18 cellular contexts compared by ENCODE assay signal in the genomic region with DNA sequence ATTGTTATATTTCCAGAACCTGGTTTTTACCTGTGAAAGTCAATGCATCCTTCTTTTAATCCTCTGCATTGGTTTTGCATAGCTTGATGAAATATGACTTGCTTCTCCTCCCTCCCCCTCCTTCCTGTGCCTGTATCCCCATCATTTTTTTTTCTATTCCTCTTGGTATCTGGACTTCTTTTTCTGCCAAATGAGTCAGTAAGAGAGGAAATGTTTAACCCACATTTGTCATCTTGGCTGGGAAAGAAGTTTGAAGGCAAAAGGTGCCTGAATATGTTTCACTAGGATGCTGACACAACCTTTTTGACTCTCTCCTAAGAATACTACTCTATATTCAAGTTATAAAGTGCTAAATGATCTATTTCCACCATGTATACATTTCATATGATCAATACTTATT. TPM values are rescaled to one million over a fixed set of nuclear protein-coding genes. Genes with fewer than 3 reads are reported as not detected.
DNase-seq lines count a peak whose midpoint lies in the region; ATAC-seq and TF ChIP-seq lines count a peak whose summit lies in the region.
"Had no signal": no experiment of that assay in that cellular context is flagged by ENCODE, and none has a peak within 500 bp of the region (broad histone marks: within the 10 kb centered on the region; RNA-seq: fewer than 3 reads in every experiment).

No MANE protein-coding gene starts in this region.

- H3K36me3 ChIP-seq in left lung (no peaks in the 10 kb centered on the region), esophagus muscularis mucosa (no peaks in the 10 kb centered on the region)
- H3K36me3 ChIP-seq: stomach had no signal

- CTCF ChIA-PET in WTC11 (lab: Charles Lee): no interaction called here

- H3K4me3 Mint-ChIP-seq in WTC11: no peak overlapping the region
- H3K4me3 Mint-ChIP-seq: activated naive CD8-positive, alpha-beta T cell treated with anti-CD3 and anti-CD28 coated beads, Interleukin-2, amount 50 U/mL, for 24 hours; activated T-cell treated with anti-CD3 and anti-CD28 coated beads, Interleukin-2, amount 50 U/mL, for 24 hours; H9; T-helper 1 cell treated with Interleukin-12 subunit alpha and Interleukin-12 subunit beta and Interleukin-4 antibody, amounts not matched to agents 30 μg/mL and 1 μg/mL, for 36 hours had no signal

- ATAC-seq in left lung (no peak), WTC11 (no peak)
- ATAC-seq: activated naive CD8-positive, alpha-beta T cell treated with anti-CD3 and anti-CD28 coated beads, Interleukin-2, amount 50 U/mL, for 24 hours had no signal

- H3K9me3 ChIP-seq in left lung (no peaks in the 10 kb centered on the region), esophagus muscularis mucosa (no peaks in the 10 kb centered on the region)
- H3K9me3 ChIP-seq: stomach had no signal

- no peaks in the 10 kb centered on the region for H3K9me3 Mint-ChIP-seq in WTC11
- H3K9me3 Mint-ChIP-seq: activated naive CD8-positive, alpha-beta T cell treated with anti-CD3 and anti-CD28 coated beads, Interleukin-2, amount 50 U/mL, for 24 hours; activated T-cell treated with anti-CD3 and anti-CD28 coated beads, Interleukin-2, amount 50 U/mL, for 24 hours; H9; T-helper 1 cell treated with Interleukin-12 subunit alpha and Interleukin-12 subunit beta and Interleukin-4 antibody, amounts not matched to agents 30 μg/mL and 1 μg/mL, for 36 hours had no signal

- H3K4me3 ChIP-seq in AG09309 (ENCODE audit: control insufficient read depth, low read depth, low read length): no peak overlapping the region
- no peak overlapping the region for H3K4me3 ChIP-seq in choroid plexus epithelial cell (ENCODE audit: low read depth, low read length)
- no peak overlapping the region for H3K4me3 ChIP-seq in left lung
- no peak overlapping the region for H3K4me3 ChIP-seq in esophagus muscularis mucosa
- H3K4me3 ChIP-seq: stomach had no signal

- intact Hi-C loops in left lung (cut with DNase I): no loop called here
- intact Hi-C loops in esophagus muscularis mucosa (cut with DNase I): no loop called here

- no peak for TF ChIP-seq CTCF in AG09309 (IDR thresholded peaks at IDR 0.05; ENCODE audit: control insufficient read depth, insufficient read depth, low read depth, low read length, missing control alignments)
- no peak for TF ChIP-seq CTCF in choroid plexus epithelial cell (conservative IDR thresholded peaks at IDR 0.05; ENCODE audit: low read depth, low read length)
- TF ChIP-seq CTCF in left lung (IDR thresholded peaks at IDR 0.05): no peak
- no peak for TF ChIP-seq CTCF in WTC11 (IDR thresholded peaks at IDR 0.05)
- no peak for TF ChIP-seq CTCF in esophagus muscularis mucosa (IDR thresholded peaks at IDR 0.05)

- H3K4me1 ChIP-seq in left lung (peaks cover 0 to 2% of the 10 kb centered on the region in 2 donors), esophagus muscularis mucosa (no peaks in the 10 kb centered on the region)

- H3K27me3 Mint-ChIP-seq in WTC11 (ENCODE audit: low read depth): no peaks in the 10 kb centered on the region

- no peak for TF ChIP-seq POLR2A in esophagus muscularis mucosa (IDR thresholded peaks at IDR 0.05; ENCODE audit: low read depth)

- no peaks in the 10 kb centered on the region for H3K36me3 Mint-ChIP-seq in WTC11

- TF ChIP-seq EP300 in esophagus muscularis mucosa (IDR thresholded peaks at IDR 0.05): no peak

- POLR2A ChIA-PET in WTC11 (lab: Charles Lee): interaction anchor here (0.6 kb wide), 1 partner anchor 22 kb away, joined by 3 read pairs; no protein-coding TSS in a partner anchor

- DNase-seq in AG09309 (ENCODE audit: low read depth): peak; percentile 52
- peak; percentile 68 for DNase-seq in NCI-H226
- DNase-seq in choroid plexus epithelial cell (ENCODE audit: low read depth): peak; percentile 86
- peak; percentile 88 for DNase-seq in kidney tubule cell (ENCODE audit: low spot score)
- DNase-seq in left lung: no peak
- DNase-seq in WTC11 (ENCODE audit: low spot score): no peak
- DNase-seq in esophagus muscularis mucosa (ENCODE audit: extremely low spot score): no peak
- no peak for DNase-seq in NAMALWA (ENCODE audit: low spot score)
- DNase-seq: activated CD4-positive, alpha-beta T cell treated with anti-CD3 and anti-CD28 coated beads for 4 hours; activated naive CD8-positive, alpha-beta T cell treated with anti-CD3 and anti-CD28 coated beads, Interleukin-2, amount 50 U/mL, for 24 hours; activated T-cell treated with anti-CD3 and anti-CD28 coated beads, Interleukin-2, amount 50 U/mL, for 24 hours; H9; NCI-H146; NCI-H69; occipital lobe; stomach had no signal

- H3K27ac Mint-ChIP-seq in WTC11: no peak overlapping the region
- H3K27ac Mint-ChIP-seq: activated naive CD8-positive, alpha-beta T cell treated with anti-CD3 and anti-CD28 coated beads, Interleukin-2, amount 50 U/mL, for 24 hours; activated T-cell treated with anti-CD3 and anti-CD28 coated beads, Interleukin-2, amount 50 U/mL, for 24 hours; H9; T-helper 1 cell treated with Interleukin-12 subunit alpha and Interleukin-12 subunit beta and Interleukin-4 antibody, amounts not matched to agents 30 μg/mL and 1 μg/mL, for 36 hours had no signal

- H3K27me3 ChIP-seq in left lung: no peaks in the 10 kb centered on the region
- no peaks in the 10 kb centered on the region for H3K27me3 ChIP-seq in esophagus muscularis mucosa
- H3K27me3 ChIP-seq: stomach had no signal

- H3K27ac ChIP-seq in left lung (no peak overlapping the region), esophagus muscularis mucosa (replicated peaks in 1 of 4) (no peak overlapping the region)
- H3K27ac ChIP-seq: KMS-11, stomach had no signal

- 0 out of 2 replicates have a peak, but pooled peaks cover 4% of the 10 kb centered on the region for H3K4me1 Mint-ChIP-seq in WTC11

TF ChIP-seq in WTC11, 78 proteins besides CTCF, POLR2A, EP300 and RAD21 (continues in another document):
- TF ChIP-seq PREB (CRISPR knock-in tag; IDR thresholded peaks at IDR 0.05; ENCODE audit: borderline replicate concordance): no peak
- no peak for TF ChIP-seq EMX1 (CRISPR knock-in tag; IDR thresholded peaks at IDR 0.05)
- no peak for TF ChIP-seq KAT7 (CRISPR knock-in tag; IDR thresholded peaks at IDR 0.05; ENCODE audit: borderline replicate concordance)
- no peak for TF ChIP-seq RELA (CRISPR knock-in tag; IDR thresholded peaks at IDR 0.05; ENCODE audit: borderline replicate concordance)
- TF ChIP-seq, protein P1, sequence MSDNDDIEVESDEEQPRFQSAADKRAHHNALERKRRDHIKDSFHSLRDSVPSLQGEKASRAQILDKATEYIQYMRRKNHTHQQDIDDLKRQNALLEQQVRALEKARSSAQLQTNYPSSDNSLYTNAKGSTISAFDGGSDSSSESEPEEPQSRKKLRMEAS (CRISPR knock-in tag; IDR thresholded peaks at IDR 0.05): no peak
- TF ChIP-seq SMAD4 (CRISPR knock-in tag; IDR thresholded peaks at IDR 0.05): no peak
- no peak for TF ChIP-seq CREB1 (CRISPR knock-in tag; IDR thresholded peaks at IDR 0.05)
- TF ChIP-seq, protein P2, sequence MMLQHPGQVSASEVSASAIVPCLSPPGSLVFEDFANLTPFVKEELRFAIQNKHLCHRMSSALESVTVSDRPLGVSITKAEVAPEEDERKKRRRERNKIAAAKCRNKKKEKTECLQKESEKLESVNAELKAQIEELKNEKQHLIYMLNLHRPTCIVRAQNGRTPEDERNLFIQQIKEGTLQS (CRISPR knock-in tag; conservative IDR thresholded peaks at IDR 0.05): no peak
- TF ChIP-seq ZNF232 (CRISPR knock-in tag; IDR thresholded peaks at IDR 0.05): no peak
- no peak for TF ChIP-seq CREM (CRISPR knock-in tag; IDR thresholded peaks at IDR 0.05)
- TF ChIP-seq, protein P3, sequence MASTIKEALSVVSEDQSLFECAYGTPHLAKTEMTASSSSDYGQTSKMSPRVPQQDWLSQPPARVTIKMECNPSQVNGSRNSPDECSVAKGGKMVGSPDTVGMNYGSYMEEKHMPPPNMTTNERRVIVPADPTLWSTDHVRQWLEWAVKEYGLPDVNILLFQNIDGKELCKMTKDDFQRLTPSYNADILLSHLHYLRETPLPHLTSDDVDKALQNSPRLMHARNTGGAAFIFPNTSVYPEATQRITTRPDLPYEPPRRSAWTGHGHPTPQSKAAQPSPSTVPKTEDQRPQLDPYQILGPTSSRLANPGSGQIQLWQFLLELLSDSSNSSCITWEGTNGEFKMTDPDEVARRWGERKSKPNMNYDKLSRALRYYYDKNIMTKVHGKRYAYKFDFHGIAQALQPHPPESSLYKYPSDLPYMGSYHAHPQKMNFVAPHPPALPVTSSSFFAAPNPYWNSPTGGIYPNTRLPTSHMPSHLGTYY (CRISPR knock-in tag; IDR thresholded peaks at IDR 0.05): no peak
- no peak for TF ChIP-seq SMAD3 (CRISPR knock-in tag; IDR thresholded peaks at IDR 0.05; ENCODE audit: borderline replicate concordance)
- no peak for TF ChIP-seq ETV6 (CRISPR knock-in tag; IDR thresholded peaks at IDR 0.05)
- TF ChIP-seq SP1 (CRISPR knock-in tag; conservative IDR thresholded peaks at IDR 0.05): no peak
- no peak for TF ChIP-seq ATF2 (CRISPR knock-in tag; IDR thresholded peaks at IDR 0.05; ENCODE audit: borderline replicate concordance, low read depth)

RNA-seq across cellular contexts. Expression of gene CDKN2B, which starts 35.5 kb away (rescaled TPM):
- total RNA-seq in left lung (10 to 100 TPM; 17.0 to 75.6 TPM), WTC11 (2021) (0.13 to 0.73 TPM (median 0.46 TPM) in 3 replicates), esophagus muscularis mucosa (10 to 100 TPM in 3 of 4 donors, 1 to 10 TPM in 1; 9.9 to 14.6 (median 12.2) TPM)

RNA-seq across cellular contexts. Expression of gene CDKN2B-AS1, which starts 50.0 kb away (rescaled TPM):
- total RNA-seq in left lung: 1 to 10 TPM in 1 of 2 donors, under 1 TPM in 1; 0.58 to 1.6 TPM
- 0.21 to 0.24 TPM in 2 of 3 replicates, not detected in the other for total RNA-seq in WTC11 (2021)
- total RNA-seq in esophagus muscularis mucosa: 1 to 10 TPM in 1 of 4 donors, under 1 TPM in 3; 0.52 to 1.3 (median 0.85) TPM
- total RNA-seq: H9 had no signal

RNA-seq across cellular contexts. Expression of gene CDKN2A, which starts 50.4 kb away (rescaled TPM):
- total RNA-seq in left lung (1 to 10 TPM; 1.2 to 1.6 TPM), WTC11 (2021) (0.50 to 0.57 TPM (median 0.57 TPM) in 3 replicates), esophagus muscularis mucosa (1 to 10 TPM; 3.1 to 6.0 (median 4.4) TPM)
- total RNA-seq: occipital lobe had no signal

Comparison
In these comparisons a context has a peak if more than half of its experiments do, and no peak if none do; other contexts are left out.
1. DNase-seq: peak in AG09309 (single experiment), NCI-H226 (single experiment), choroid plexus epithelial cell (single experiment) and kidney tubule cell (single experiment); none in left lung (0 of 2), WTC11 (single experiment), esophagus muscularis mucosa (single experiment) and NAMALWA (single experiment).